In the genomic region with DNA sequence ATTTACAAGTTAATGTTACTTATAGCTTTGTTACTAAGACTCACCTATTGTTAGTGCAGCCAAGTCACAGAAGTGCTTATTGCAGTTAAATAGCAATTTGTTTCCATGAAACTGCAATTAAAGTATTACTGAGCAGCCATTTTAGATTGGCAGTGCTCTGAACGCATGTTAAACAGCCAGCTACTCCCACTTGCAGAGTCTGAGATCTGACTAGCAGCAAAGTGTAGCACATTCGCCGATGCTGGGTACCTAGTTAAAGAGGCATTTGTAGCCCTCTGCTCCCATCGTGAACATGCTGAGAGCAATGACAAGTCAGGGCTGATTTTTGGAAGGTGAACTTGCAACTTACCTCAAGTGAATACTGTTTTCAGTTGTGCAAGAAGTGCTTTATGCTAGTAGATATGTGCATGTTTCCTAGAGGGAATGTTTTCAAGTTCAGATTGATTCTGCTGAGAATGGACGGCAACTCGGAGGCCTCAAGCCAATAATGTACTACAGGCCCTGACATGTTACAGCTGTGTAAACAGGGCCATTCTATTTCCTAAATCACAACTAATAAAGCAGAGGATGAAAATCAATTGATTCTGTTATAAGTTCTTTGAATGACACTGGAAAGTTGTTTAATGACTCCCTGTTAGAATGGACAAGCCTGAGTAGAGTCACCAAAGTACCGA, we compare ENCODE assay signal across 1 cellular context.
TF ChIP-seq lines count a peak whose summit lies in the region.

No MANE protein-coding gene starts in this region.

TF ChIP-seq in HepG2, 621 proteins besides CTCF, POLR2A, EP300 and RAD21:
- peak; percentile 24 for TF ChIP-seq RBM22 (optimal IDR thresholded peaks at IDR 0.05; ENCODE audit: low read length)
- TF ChIP-seq ONECUT2 (CRISPR knock-in tag; IDR thresholded peaks at IDR 0.05) = no peak
- 0 out of 2 replicates have a peak, but pooled peaks have one; percentile 27 for TF ChIP-seq POLR2G (IDR thresholded peaks at IDR 0.05; ENCODE audit: low read depth, low read length)
- TF ChIP-seq ZNF44 (CRISPR knock-in tag; IDR thresholded peaks at IDR 0.05) = no peak
